Comparison of ENCODE assay signal across 16 cellular contexts in the genomic region with DNA sequence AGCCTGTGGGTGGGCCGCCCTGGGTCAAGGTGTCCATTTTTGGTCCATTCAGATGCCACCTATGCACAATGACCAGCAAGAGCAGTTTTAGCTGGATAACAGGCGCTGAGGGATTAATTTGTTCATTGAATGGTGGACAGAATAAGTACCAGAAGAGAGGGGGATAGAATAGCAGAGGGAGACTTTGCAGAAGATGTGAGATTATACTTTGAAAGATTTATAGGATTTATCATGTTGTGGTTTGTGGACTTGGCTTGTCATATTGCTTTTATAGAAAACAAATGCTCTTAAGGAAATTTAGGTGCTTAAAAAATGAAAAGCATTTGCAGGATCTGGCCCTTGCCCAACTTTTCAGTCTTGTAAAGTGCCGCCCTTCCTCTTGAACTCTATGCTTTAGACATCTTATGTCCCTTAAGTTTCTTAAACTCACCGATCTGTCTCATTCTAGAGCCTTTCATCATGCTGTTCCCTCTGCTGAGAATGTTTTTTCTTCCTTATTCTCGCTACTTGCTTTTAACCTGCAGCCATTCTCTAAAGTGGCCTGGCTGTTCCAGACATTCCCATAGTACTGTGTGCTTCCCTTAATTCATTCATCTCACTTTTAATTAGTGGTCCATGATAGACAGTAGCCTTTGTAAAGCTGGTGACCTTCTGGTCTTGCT.
"Had no signal": no experiment of that assay in that cellular context is flagged by ENCODE, and none has a peak within 500 bp of the region (broad histone marks: within the 10 kb centered on the region; RNA-seq: fewer than 3 reads in every experiment).

No MANE protein-coding gene starts in this region.

- H3K27me3 ChIP-seq: gastrocnemius medialis, heart right ventricle, stomach had no signal

- H3K4me1 Mint-ChIP-seq: endodermal cell; nephron progenitor cell; stimulated activated effector memory CD8-positive, alpha-beta T cell treated with anti-CD3 and anti-CD28 coated beads, Interleukin-12 subunit alpha, Interleukin-12 subunit beta, amount 100 ng/mL, for 72 hours had no signal

- H3K36me3 ChIP-seq: gastrocnemius medialis, prostate gland, stomach had no signal

- H3K4me3 Mint-ChIP-seq: endodermal cell; naive thymus-derived CD4-positive, alpha-beta T cell; nephron progenitor cell; stimulated activated effector memory CD8-positive, alpha-beta T cell treated with anti-CD3 and anti-CD28 coated beads, Interleukin-12 subunit alpha, Interleukin-12 subunit beta, amount 100 ng/mL, for 72 hours had no signal

- H3K27ac Mint-ChIP-seq: endodermal cell; naive thymus-derived CD4-positive, alpha-beta T cell; nephron progenitor cell; stimulated activated effector memory CD8-positive, alpha-beta T cell treated with anti-CD3 and anti-CD28 coated beads, Interleukin-12 subunit alpha, Interleukin-12 subunit beta, amount 100 ng/mL, for 72 hours had no signal

- H3K4me2 ChIP-seq: smooth muscle cell had no signal

- H3K9me3 ChIP-seq: gastrocnemius medialis, heart right ventricle, prostate gland, stomach had no signal

- H3K27ac ChIP-seq: coronary artery, gastrocnemius medialis, heart right ventricle, parathyroid adenoma, prostate gland, stomach had no signal

- H3K9me3 Mint-ChIP-seq: endodermal cell; naive thymus-derived CD4-positive, alpha-beta T cell; nephron progenitor cell; stimulated activated effector memory CD8-positive, alpha-beta T cell treated with anti-CD3 and anti-CD28 coated beads, Interleukin-12 subunit alpha, Interleukin-12 subunit beta, amount 100 ng/mL, for 72 hours had no signal

- H3K4me3 ChIP-seq: coronary artery, gastrocnemius medialis, heart right ventricle, lung, prostate gland, smooth muscle cell, stomach had no signal

- H2AFZ ChIP-seq: parathyroid adenoma had no signal

- H3K4me1 ChIP-seq: gastrocnemius medialis, prostate gland, stomach had no signal

- H3K9ac ChIP-seq: parathyroid adenoma had no signal

- ATAC-seq: gastrocnemius medialis had no signal

- DNase-seq: endodermal cell; gastrocnemius medialis; heart right ventricle; islet precursor cell; left ventricle myocardium superior; stimulated activated CD4-positive, alpha-beta T cell treated with anti-CD3 and anti-CD28 coated beads, Interleukin-4, amount 100 ng/mL, for 1 hour; stimulated activated CD8-positive, alpha-beta memory T cell treated with anti-CD3 and anti-CD28 coated beads, Interleukin-4, amount 100 ng/mL, for 48 hours; stomach had no signal
